Comparison of ENCODE assay signal across 16 cellular contexts in the genomic region with DNA sequence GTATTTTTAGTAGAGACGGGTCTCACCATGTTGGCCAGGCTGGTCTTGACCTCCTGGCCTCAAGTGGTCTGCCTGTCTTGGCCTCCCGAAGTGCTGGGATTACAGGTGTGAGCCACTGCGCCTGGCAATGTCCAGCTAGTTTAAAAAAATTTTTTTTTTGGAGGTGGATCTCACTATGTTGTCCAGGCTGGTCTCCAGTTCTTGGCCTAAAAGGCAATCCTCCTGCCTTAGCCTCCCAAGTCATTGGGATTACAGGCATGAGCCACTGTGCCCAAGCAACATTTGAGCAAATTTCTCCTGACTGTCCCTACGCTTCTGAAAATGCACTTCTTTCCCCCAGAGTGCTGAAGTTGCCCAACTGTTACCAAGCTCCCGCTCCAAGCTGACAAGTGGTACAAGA. TPM values are rescaled to one million over a fixed set of nuclear protein-coding genes. Genes with fewer than 3 reads are reported as not detected.
A peak's percentile ranks its signal among the peaks of the same experiment; 100 is the strongest.
DNase-seq lines count a peak whose midpoint lies in the region; ATAC-seq, FAIRE-seq and TF ChIP-seq lines count a peak whose summit lies in the region.
"Had no signal": no experiment of that assay in that cellular context is flagged by ENCODE, and none has a peak within 500 bp of the region (broad histone marks: within the 10 kb centered on the region; RNA-seq: fewer than 3 reads in every experiment).

No MANE protein-coding gene starts in this region.

- in situ Hi-C loops in GM12878 (cut with MboI): no loop called here

- POLR2A ChIA-PET in SK-N-SH (lab: Yijun Ruan, JAX) (no interaction called here), HEK293 (lab: Yijun Ruan, JAX) (interaction anchor here (0.9 to 1.8 kb wide), 3 partner anchors 9 to 63 kb away, joined by 4 to 13 read pairs (median 5); no protein-coding TSS in a partner anchor), GM12878 (lab: Charles Lee) (interaction anchor here (0.7 to 11.6 kb wide), 8 partner anchors 5 to 84 kb away, joined by 3 to 203 read pairs (median 10); partner anchors contain the start of genes FMNL1 and MAP3K14), HEK293T (lab: Yijun Ruan, JAX) (interaction anchor here (3.9 kb wide), 1 partner anchor 8 kb away, joined by 26 read pairs; the partner anchor contains the start of gene MAP3K14)

- no TSS peak for BruUV-seq in GM12878 (replicated peaks; lab: Mats Ljungman, UMichigan)

- ATAC-seq in SK-N-SH treated with all-trans-retinoic acid at 6 μM for 48 hours (no peak), GM12878 (no peak), HG03354 (IDR thresholded peaks at IDR 0.05; ENCODE audit: poor library complexity, severe bottlenecking, unreplicated experiment) (no peak)
- ATAC-seq: sciatic nerve, T-helper 17 cell had no signal

- H2AFZ ChIP-seq in SK-N-SH (ENCODE audit: low read depth) (no peak overlapping the region), GM12878 (ENCODE audit: control insufficient read depth, low read depth, low read length) (no peak overlapping the region)

- H3K9ac ChIP-seq in SK-N-SH (no peak overlapping the region), GM12878 (ENCODE audit: control insufficient read depth, insufficient read depth, low read length) (no peak overlapping the region)

- 94% methylated on average over 5 of the region's 5 CpGs for WGBS in SK-N-SH (ENCODE audit: low lambda C conversion rate)
- WGBS in GM12878 (ENCODE audit: insufficient coverage, insufficient replicate concordance, low lambda C conversion rate, missing lambda C conversion rate): 74% methylated on average over 5 of the region's 5 CpGs
- 96 to 97% methylated on average over 5 of the region's 5 CpGs for WGBS in sigmoid colon, 2 donors

- H3F3A ChIP-seq in SK-N-SH (replicated peaks; ENCODE audit: insufficient read depth): peaks cover 36% of the 10 kb centered on the region

- H3K9me2 ChIP-seq in SK-N-SH: no peaks in the 10 kb centered on the region

- RAD21 ChIA-PET in GM12878 (lab: Charles Lee; ENCODE audit: unreplicated experiment): interaction anchor here (0.8 to 12.1 kb wide), 4 partner anchors 6 to 76 kb away, joined by 3 to 216 read pairs (median 18); partner anchors contain the start of gene MAP3K14

- TF ChIP-seq EP300 in SK-N-SH (IDR thresholded peaks at IDR 0.05; ENCODE audit: borderline replicate concordance in 1 of 2, low read depth in 1 of 2, low read length in 1 of 2) (no peak), GM12878 (IDR thresholded peaks at IDR 0.05; ENCODE audit: borderline replicate concordance in 1 of 2, control insufficient read depth in 1 of 2, low read depth in 2 of 2, low read length in 2 of 2) (no peak), sigmoid colon (IDR thresholded peaks at IDR 0.05) (no peak)

- H3K36me3 ChIP-seq in SK-N-SH (replicated peaks in 1 of 2; ENCODE audit: control insufficient read depth in 1 of 2, insufficient read depth in 2 of 2, low read length in 1 of 2): peaks cover 15 to 26% of the 10 kb centered on the region in 2 experiments
- H3K36me3 ChIP-seq in HEK293 (ENCODE audit: control insufficient read depth in 2 of 2, insufficient read depth in 1 of 2, low read length in 2 of 2): peaks cover 0 to 10% of the 10 kb centered on the region in 2 experiments; a peak in 1 of 3 replicates
- H3K36me3 ChIP-seq in GM12878 (ENCODE audit: control insufficient read depth in 2 of 2, insufficient read depth in 2 of 2, low read length in 1 of 2): peaks cover 5 to 18% of the 10 kb centered on the region in 2 experiments
- H3K36me3 ChIP-seq in sigmoid colon: peaks cover 0 to 10% (median 4%) of the 10 kb centered on the region in 4 donors

- H3K4me3 ChIP-seq in SK-N-SH (ENCODE audit: low read depth in 2 of 2, low read length in 1 of 2) (no peak overlapping the region), HEK293 (ENCODE audit: low read depth, low read length) (no peak overlapping the region), GM12878 (0 out of 2 replicates have a peak overlapping the region, but pooled peaks have one; percentile 14), sigmoid colon (no peak overlapping the region)

- CTCF ChIA-PET in SK-N-SH (lab: Yijun Ruan, JAX): interaction anchor here (0.6 to 5.8 kb wide), 5 partner anchors 21 to 303 kb away, joined by 3 to 32 read pairs (median 4); no protein-coding TSS in a partner anchor
- CTCF ChIA-PET in HEK293 (lab: Yijun Ruan, JAX): interaction anchor here (0.6 to 9.3 kb wide), 3 partner anchors 15 to 38 kb away, joined by 4 to 61 read pairs (median 5); no protein-coding TSS in a partner anchor
- CTCF ChIA-PET in GM12878 (lab: Yijun Ruan, JAX): interaction anchor here (0.6 to 13.2 kb wide), 9 partner anchors 8 to 120 kb away, joined by 3 to 194 read pairs (median 4); partner anchors contain the start of gene MAP3K14
- CTCF ChIA-PET in HEK293T (lab: Yijun Ruan, JAX): interaction anchor here (0.6 kb wide), 1 partner anchor 31 kb away, joined by 4 read pairs; no protein-coding TSS in a partner anchor

- TF ChIP-seq CTCF in SK-N-SH (IDR thresholded peaks at IDR 0.05) (no peak), HEK293 (tag by site-specific recombination; IDR thresholded peaks at IDR 0.05) (no peak), GM12878 (IDR thresholded peaks at IDR 0.05 in 2 of 3, conservative IDR thresholded peaks at IDR 0.05 in 1 of 3; ENCODE audit: control insufficient read depth in 2 of 3, extremely low read depth in 1 of 3, insufficient read depth in 1 of 3, low read depth in 3 of 3, low read length in 3 of 3) (no peak), sigmoid colon (IDR thresholded peaks at IDR 0.05) (no peak)

- H3K27ac ChIP-seq in SK-N-SH (ENCODE audit: low read depth in 2 of 2, low read length in 1 of 2) (peak overlapping the region in 1 of 2 experiments; percentile 98; a peak in 1 of 4 replicates), HEK293 (ENCODE audit: extremely low read depth, low read depth, low read length) (no peak overlapping the region), GM12878 (ENCODE audit: control insufficient read depth, insufficient read depth) (peak overlapping the region; percentile 59), sigmoid colon (peak overlapping the region; percentile 84 to 98 (median 97))
- H3K27ac ChIP-seq: 22Rv1 had no signal

- peaks cover 70% of the 10 kb centered on the region for H4K20me1 ChIP-seq in SK-N-SH (ENCODE audit: insufficient read depth)
- H4K20me1 ChIP-seq in GM12878 (ENCODE audit: control insufficient read depth, insufficient read depth): no peaks in the 10 kb centered on the region

- H3K4me1 ChIP-seq in SK-N-SH (ENCODE audit: control insufficient read depth in 1 of 2, insufficient read depth in 2 of 2, low read depth in 1 of 2, low read length in 1 of 2): peaks cover 33 to 41% of the 10 kb centered on the region in 2 experiments
- H3K4me1 ChIP-seq in HEK293 (ENCODE audit: control insufficient read depth, insufficient read depth, low read length): peaks cover 36% of the 10 kb centered on the region
- peaks cover 79% of the 10 kb centered on the region for H3K4me1 ChIP-seq in GM12878 (ENCODE audit: control insufficient read depth, insufficient read depth, low read length)
- H3K4me1 ChIP-seq in sigmoid colon: peaks cover 0 to 99% (median 95%) of the 10 kb centered on the region in 4 donors

- H3K27me3 ChIP-seq in SK-N-SH (ENCODE audit: insufficient read depth) (no peaks in the 10 kb centered on the region), GM12878 (replicated peaks in 1 of 2; ENCODE audit: control insufficient read depth in 2 of 2, insufficient read depth in 2 of 2, low read length in 1 of 2) (no peaks in the 10 kb centered on the region), sigmoid colon (no peaks in the 10 kb centered on the region)

- H3K79me2 ChIP-seq in SK-N-SH (ENCODE audit: insufficient read depth) (peaks cover 96% of the 10 kb centered on the region), GM12878 (ENCODE audit: control insufficient read depth, insufficient read depth, low read length) (peaks cover 93% of the 10 kb centered on the region)

- H3K9me3 ChIP-seq in SK-N-SH (no peaks in the 10 kb centered on the region), HEK293 (ENCODE audit: control insufficient read depth, insufficient read depth, low read depth, low read length) (no peaks in the 10 kb centered on the region), GM12878 (replicated peaks; ENCODE audit: control insufficient read depth, insufficient read depth, low read length) (no peaks in the 10 kb centered on the region; the same call in 2 of the 3 replicates), sigmoid colon (no peaks in the 10 kb centered on the region)

- SMC1A ChIA-PET in GM12878 (lab: Charles Lee; ENCODE audit: uncharacterized antibody, unreplicated experiment): interaction anchor here (1.5 to 17.3 kb wide), 8 partner anchors 8 to 89 kb away, joined by 3 to 153 read pairs (median 8); partner anchors contain the start of gene MAP3K14

- intact Hi-C loops in GM12878 (cut with micrococcal nuclease; ENCODE audit: unreplicated experiment) (no loop called here), sigmoid colon (cut with DNase I) (no loop called here)

- TF ChIP-seq RAD21 in SK-N-SH (IDR thresholded peaks at IDR 0.05; ENCODE audit: low read length): no peak
- no peak for TF ChIP-seq RAD21 in GM12878 (IDR thresholded peaks at IDR 0.05; ENCODE audit: insufficient read depth, low read depth, low read length)

- FAIRE-seq in GM12878 (lab: Jason Lieb, UNC): no peak

- DNase-seq in SK-N-SH: no peak
- DNase-seq in GM12878 (ENCODE audit: low read depth, low spot score): no peak
- DNase-seq in sigmoid colon: no peak
- DNase-seq in HEK293T (ENCODE audit: extremely low spot score): no peak
- DNase-seq in NCI-H2081 treated with DMSO at 0.1 percent for 48 hours (lab: John Stamatoyannopoulos, UW): no peak
- DNase-seq: NCI-H1048, T-helper 17 cell had no signal

- no peak for TF ChIP-seq POLR2A in GM12878 (IDR thresholded peaks at IDR 0.05; ENCODE audit: low read depth, low read length)
- no peak for TF ChIP-seq POLR2A in sigmoid colon (IDR thresholded peaks at IDR 0.05)

- H3K4me2 ChIP-seq in SK-N-SH (peak overlapping the region; percentile 59; the same call in 1 of the 2 replicates), GM12878 (ENCODE audit: control insufficient read depth, insufficient read depth) (peak overlapping the region; percentile 97)

RNA-seq across cellular contexts. Expression of gene MAP3K14, which starts 8.0 kb away (rescaled TPM):
- 11.9 and 13.7 TPM in 2 replicates for polyA plus RNA-seq in SK-N-SH (2012; rRNA removed)
- polyA plus RNA-seq in SK-N-SH (2012; cell fraction: cytosol; rRNA removed): 4.4 and 7.2 TPM in 2 replicates
- polyA plus RNA-seq in SK-N-SH (2012; cell fraction: nucleus; rRNA removed): 51.1 and 59.6 TPM in 2 replicates
- 26.9 and 29.0 TPM in 2 replicates for total RNA-seq in GM12878 (2013; cell fraction: nucleolus; rRNA removed)
- total RNA-seq in GM12878 (2014; rRNA removed): 18.0 and 21.2 TPM in 2 replicates
- total RNA-seq in GM12878 (2014; rRNA removed; fragmentation: Illumina TruSeq; extraction: Trizol): 7.5 and 9.3 TPM in 2 replicates
- 33.3 and 35.9 TPM in 2 replicates for total RNA-seq in GM12878 (2021)
- 7.5 TPM for polyA plus RNA-seq in GM12878 (2011; ENCODE audit: low read depth)
- polyA plus RNA-seq in GM12878 (2011; rRNA removed): 4.8 and 12.4 TPM in 2 replicates
- 16.6 and 19.6 TPM in 2 replicates for polyA plus RNA-seq in GM12878 (2011; cell fraction: cytosol; rRNA removed)
- polyA plus RNA-seq in GM12878 (2011; cell fraction: nucleus; rRNA removed): 24.6 and 35.3 TPM in 2 replicates
- polyA plus RNA-seq in GM12878 (2012): 17.1 and 17.4 TPM in 2 replicates
- polyA plus RNA-seq in GM12878 (2014; fragmentation: Illumina TruSeq; extraction: Trizol): 6.7 and 18.2 TPM in 2 replicates
- polyA plus RNA-seq in GM12878 (2014; fragmentation: Nextera tagmentation; extraction: Ambion mirVana): 1 to 10 TPM; 2.1 to 4.5 TPM
- polyA plus RNA-seq in GM12878 (2014; rRNA removed): 23.9 and 24.4 TPM in 2 replicates
- polyA plus RNA-seq in GM12878 (2016; fragmentation: Nextera tagmentation; extraction: Ambion mirVana): 10 to 100 TPM; 23.2 to 25.1 TPM
- 9.2 and 17.2 TPM in 2 replicates for polyA minus RNA-seq in GM12878 (2011; rRNA and poly(A)+ RNA removed)
- polyA minus RNA-seq in GM12878 (2011; cell fraction: cytosol; rRNA and poly(A)+ RNA removed): 6.3 and 8.7 TPM in 2 replicates
- 5.9 and 10.3 TPM in 2 replicates for polyA minus RNA-seq in GM12878 (2011; cell fraction: nucleus; rRNA and poly(A)+ RNA removed)
- 10 to 100 TPM in 3 of 4 donors, 1 to 10 TPM in 1; 9.2 to 28.5 (median 14.1) TPM for total RNA-seq in sigmoid colon
- 10 to 100 TPM in 1 of 3 donors, 1 to 10 TPM in 2; 7.2 to 20.8 (median 9.0) TPM for polyA plus RNA-seq in sigmoid colon

RNA-seq across cellular contexts. Expression of gene SPATA32, which starts 46.9 kb away (rescaled TPM):
- polyA plus RNA-seq in SK-N-SH (2012; rRNA removed) (0.08 TPM in 1 of 2 replicates, not detected in the other), GM12878 (2011; rRNA removed) (0.03 TPM in 1 of 2 replicates, not detected in the other), GM12878 (2014; fragmentation: Illumina TruSeq; extraction: Trizol) (not detected in 2 replicates), GM12878 (2014; fragmentation: Nextera tagmentation; extraction: Ambion mirVana) (under 1 TPM; 0.11 to 0.13 TPM), GM12878 (2014; rRNA removed) (0.06 TPM in 1 of 2 replicates, not detected in the other), GM12878 (2016; fragmentation: Nextera tagmentation; extraction: Ambion mirVana) (under 1 TPM in 1 of 2 experiments, not detected in 1; 0.35 TPM), sigmoid colon (under 1 TPM in 1 of 3 donors, not detected in 2; 0.07 TPM)
- polyA plus RNA-seq in SK-N-SH (2012; cell fraction: cytosol; rRNA removed): not detected in 2 replicates
- polyA plus RNA-seq in SK-N-SH (2012; cell fraction: nucleus; rRNA removed): 0.10 TPM in 1 of 2 replicates, not detected in the other
- 0.24 TPM in 1 of 2 replicates, not detected in the other for total RNA-seq in GM12878 (2013; cell fraction: nucleolus; rRNA removed)
- total RNA-seq in GM12878 (2014; rRNA removed) (0.11 TPM in 1 of 2 replicates, not detected in the other), GM12878 (2014; rRNA removed; fragmentation: Illumina TruSeq; extraction: Trizol) (not detected in 2 replicates), GM12878 (2021) (0.13 and 0.21 TPM in 2 replicates), sigmoid colon (not detected)
- 0.24 TPM for polyA plus RNA-seq in GM12878 (2011; ENCODE audit: low read depth)
- not detected in 2 replicates for polyA plus RNA-seq in GM12878 (2011; cell fraction: cytosol; rRNA removed)
- 0.06 and 0.10 TPM in 2 replicates for polyA plus RNA-seq in GM12878 (2011; cell fraction: nucleus; rRNA removed)
- 0.29 and 0.32 TPM in 2 replicates for polyA plus RNA-seq in GM12878 (2012)
- polyA minus RNA-seq in GM12878 (2011; rRNA and poly(A)+ RNA removed): not detected in 2 replicates
- not detected in 2 replicates for polyA minus RNA-seq in GM12878 (2011; cell fraction: cytosol; rRNA and poly(A)+ RNA removed)
- not detected in 2 replicates for polyA minus RNA-seq in GM12878 (2011; cell fraction: nucleus; rRNA and poly(A)+ RNA removed)
- total RNA-seq: fibroblast of villous mesenchyme, myocyte, OCI-LY7, sciatic nerve, temporal lobe had no signal
